In genomic region chr17:63445571-63446217, GRCh38 we compare ENCODE assay signal across 8 cellular contexts. TPM values are rescaled to one million over a fixed set of nuclear protein-coding genes. Genes with fewer than 3 reads are reported as not detected.
A peak's percentile ranks its signal among the peaks of the same experiment; 100 is the strongest.
DNase-seq lines count a peak whose midpoint lies in the region; ATAC-seq, FAIRE-seq and TF ChIP-seq lines count a peak whose summit lies in the region.

No MANE protein-coding gene starts in this region.

- H3K4me1 ChIP-seq in BLaER1 treated with 17β-estradiol and CSF1 and Interleukin-3, amounts not matched to agents 10 nM and 100 nM: peaks cover 42 to 73% (median 51%) of the 10 kb centered on the region in 10 experiments
- H3K4me1 ChIP-seq in right atrium auricular region (peaks cover 0 to 62% of the 10 kb centered on the region in 2 donors), gastrocnemius medialis (peaks cover 19 to 25% of the 10 kb centered on the region in 2 donors)

- H3K27me3 Mint-ChIP-seq in activated naive CD4-positive, alpha-beta T cell treated with anti-CD3 and anti-CD28 coated beads, Interleukin-2, amount 50 U/mL, for 24 hours: peaks cover 2% of the 10 kb centered on the region

- H4K20me1 ChIP-seq in BLaER1 treated with 17β-estradiol and CSF1 and Interleukin-3, amounts not matched to agents 10 nM and 100 nM: no peaks in the 10 kb centered on the region

- peak overlapping the region in 10 of 11 experiments; percentile 88 to 97 (median 92); a peak in 16 of 22 replicates for H3K27ac ChIP-seq in BLaER1 treated with 17β-estradiol and CSF1 and Interleukin-3, amounts not matched to agents 10 nM and 100 nM
- H3K27ac ChIP-seq in right atrium auricular region (peak overlapping the region; percentile 76 to 77), gastrocnemius medialis (peak overlapping the region; percentile 38 to 83 (median 78))

- H3K9me3 Mint-ChIP-seq in activated naive CD4-positive, alpha-beta T cell treated with anti-CD3 and anti-CD28 coated beads, Interleukin-2, amount 50 U/mL, for 24 hours: no peaks in the 10 kb centered on the region

- TF ChIP-seq CTCF in right atrium auricular region (IDR thresholded peaks at IDR 0.05) (peak; percentile 55 to 69), gastrocnemius medialis (IDR thresholded peaks at IDR 0.05 in 4 of 5, conservative IDR thresholded peaks at IDR 0.05 in 1 of 5) (peak in 4 of 5 experiments; percentile 43 to 61 (median 53))

- in situ Hi-C loops in gastrocnemius medialis (cut with MboI; ENCODE audit: low sequenced_read_pairs in 4 of 4): loop anchor here in 2 of 4 donors (25.0 kb wide), 2 partner anchors 267 to 392 kb away; partner anchors contain the start of genes FTSJ3 (in 1 of the 2), LIMD2 (in 1 of the 2), PSMC5 (in 1 of the 2) and SMARCD2 (in 1 of the 2)

- H3K9ac ChIP-seq in BLaER1 treated with 17β-estradiol and CSF1 and Interleukin-3, amounts not matched to agents 10 nM and 100 nM: peak overlapping the region; percentile 79 to 92 (median 86)

- no peaks in the 10 kb centered on the region for H3K9me3 ChIP-seq in BLaER1 treated with 17β-estradiol and CSF1 and Interleukin-3, amounts not matched to agents 10 nM and 100 nM (replicated peaks in 1 of 11)
- H3K9me3 ChIP-seq in right atrium auricular region: no peaks in the 10 kb centered on the region
- no peaks in the 10 kb centered on the region for H3K9me3 ChIP-seq in gastrocnemius medialis

- TF ChIP-seq POLR2A in gastrocnemius medialis (IDR thresholded peaks at IDR 0.05): no peak

- intact Hi-C loops in gastrocnemius medialis (cut with DNase I; ENCODE audit: low total_unique reads): no loop called here

- DNase-seq in RCC 7860 (ENCODE audit: low spot score) (peak; percentile 31), right atrium auricular region (ENCODE audit: low spot score) (no peak), gastrocnemius medialis (no peak), NCI-H128 (lab: John Stamatoyannopoulos, UW; ENCODE audit: unreplicated experiment) (no peak)

- H3K36me3 Mint-ChIP-seq in activated naive CD4-positive, alpha-beta T cell treated with anti-CD3 and anti-CD28 coated beads, Interleukin-2, amount 50 U/mL, for 24 hours: no peaks in the 10 kb centered on the region

- peak overlapping the region; percentile 85 for H3K4me3 Mint-ChIP-seq in activated naive CD4-positive, alpha-beta T cell treated with anti-CD3 and anti-CD28 coated beads, Interleukin-2, amount 50 U/mL, for 24 hours

- ATAC-seq in GM19324 (IDR thresholded peaks at IDR 0.05; ENCODE audit: low FRiP score, unreplicated experiment): peak; percentile 46
- peak; percentile 68 for ATAC-seq in HG03280 (IDR thresholded peaks at IDR 0.05; ENCODE audit: unreplicated experiment)
- peak; percentile 60 to 67 for ATAC-seq in gastrocnemius medialis

- peaks cover 0 to 43% (median 24%) of the 10 kb centered on the region in 11 experiments; a peak in 18 of 22 replicates for H3K27me3 ChIP-seq in BLaER1 treated with 17β-estradiol and CSF1 and Interleukin-3, amounts not matched to agents 10 nM and 100 nM
- H3K27me3 ChIP-seq in right atrium auricular region (no peaks in the 10 kb centered on the region), gastrocnemius medialis (peaks cover 0 to 6% (median 2%) of the 10 kb centered on the region in 3 donors)

- peak overlapping the region; percentile 96 for H3K27ac Mint-ChIP-seq in activated naive CD4-positive, alpha-beta T cell treated with anti-CD3 and anti-CD28 coated beads, Interleukin-2, amount 50 U/mL, for 24 hours

- peaks cover 19% of the 10 kb centered on the region for H3K4me1 Mint-ChIP-seq in activated naive CD4-positive, alpha-beta T cell treated with anti-CD3 and anti-CD28 coated beads, Interleukin-2, amount 50 U/mL, for 24 hours

- peak overlapping the region; percentile 93 to 100 (median 98) for H3K4me2 ChIP-seq in BLaER1 treated with 17β-estradiol and CSF1 and Interleukin-3, amounts not matched to agents 10 nM and 100 nM

- H3K36me3 ChIP-seq in BLaER1 treated with 17β-estradiol and CSF1 and Interleukin-3, amounts not matched to agents 10 nM and 100 nM: no peaks in the 10 kb centered on the region
- H3K36me3 ChIP-seq in right atrium auricular region (no peaks in the 10 kb centered on the region), gastrocnemius medialis (no peaks in the 10 kb centered on the region)

- H3K4me3 ChIP-seq in BLaER1 treated with 17β-estradiol and CSF1 and Interleukin-3, amounts not matched to agents 10 nM and 100 nM: peak overlapping the region; percentile 54 to 75 (median 66); a peak in 19 of 20 replicates
- H3K4me3 ChIP-seq in right atrium auricular region (peak overlapping the region; percentile 47 to 71), gastrocnemius medialis (peak overlapping the region; percentile 62 to 77 (median 72))

- FAIRE-seq in RCC 7860 (lab: Jason Lieb, UNC): no peak

RNA-seq across cellular contexts. Expression of gene CYB561, which starts 0.4 kb away (rescaled TPM):
- total RNA-seq in right atrium auricular region (10 to 100 TPM; 13.4 to 13.7 TPM), gastrocnemius medialis (1 to 10 TPM; 2.2 to 6.5 (median 3.9) TPM)

RNA-seq across cellular contexts. Expression of gene ACE, which starts 31.2 kb away (rescaled TPM):
- total RNA-seq in right atrium auricular region: 1 to 10 TPM; 3.4 to 4.0 TPM
- total RNA-seq in gastrocnemius medialis: 1 to 10 TPM; 1.7 to 6.3 (median 4.8) TPM
